Comparison of ENCODE assay signal across 27 cellular contexts in genomic region chr7:38554586-38554985, GRCh38.
"Had no signal": no experiment of that assay in that cellular context is flagged by ENCODE, and none has a peak within 500 bp of the region (broad histone marks: within the 10 kb centered on the region; RNA-seq: fewer than 3 reads in every experiment).

No MANE protein-coding gene starts in this region.

- ATAC-seq: activated CD8-positive, alpha-beta T cell treated with anti-CD3 and anti-CD28 coated beads for 36 hours; activated T-cell treated with anti-CD3 and anti-CD28 coated beads, Interleukin-2, amount 50 U/mL, for 72 hours; activated T-helper 17 cell treated with anti-CD3 and anti-CD28 coated beads, Interleukin-2, amount 50 U/mL, for 72 hours; Panc1 had no signal

- H3K4me3 ChIP-seq: ascending aorta, cardiac muscle cell had no signal

- H3K36me3 ChIP-seq: ascending aorta, cardiac muscle cell, WERI-Rb-1 had no signal

- H3K27me3 ChIP-seq: ascending aorta, cardiac muscle cell had no signal

- H3K9me3 ChIP-seq: ascending aorta had no signal

- H3K4me1 ChIP-seq: ascending aorta had no signal

- H3K27ac ChIP-seq: ascending aorta, cardiac muscle cell, WERI-Rb-1 had no signal

- DNase-seq: activated CD4-positive, alpha-beta T cell treated with anti-CD3 and anti-CD28 coated beads for 1 hour; activated CD4-positive, alpha-beta T cell treated with anti-CD3 and anti-CD28 coated beads for 48 hours; activated CD4-positive, CD25-positive, alpha-beta regulatory T cell; activated CD8-positive, alpha-beta T cell treated with anti-CD3 and anti-CD28 coated beads for 36 hours; activated effector memory CD4-positive, alpha-beta T cell treated with anti-CD3 and anti-CD28 coated beads, Interleukin-2, amount 50 U/mL, for 16 hours; activated naive CD4-positive, alpha-beta T cell; activated naive CD4-positive, alpha-beta T cell treated with anti-CD3 and anti-CD28 coated beads, Interleukin-2, amount 50 U/mL, for 16 hours; activated naive CD8-positive, alpha-beta T cell treated with anti-CD3 and anti-CD28 coated beads, Interleukin-2, amount 10 ng/mL, durations not matched to agents 7 days and 5 days; activated T-cell treated with anti-CD3 and anti-CD28 coated beads, Interleukin-2, amount 50 U/mL, for 1 hour; activated T-cell treated with anti-CD3 and anti-CD28 coated beads, Interleukin-2, amount 50 U/mL, for 72 hours; amygdala; NCI-H1105; NCI-H1417 treated with DMSO at 0.1 percent for 48 hours; NCI-H1694; NCI-H1930; NCI-H2081 treated with DMSO at 0.1 percent for 48 hours; NCI-H226; NCI-H446 treated with DMSO at 0.1 percent for 48 hours; NCI-H524; RPMI8226; SHP77 treated with DMSO at 0.1 percent for 48 hours; T1000; WERI-Rb-1 had no signal
